In genomic region chr19:10655457-10656312, GRCh38 we compare ENCODE assay signal across 8 cellular contexts. TPM values are rescaled to one million over a fixed set of nuclear protein-coding genes. Genes with fewer than 3 reads are reported as not detected.
A peak's percentile ranks its signal among the peaks of the same experiment; 100 is the strongest.
DNase-seq lines count a peak whose midpoint lies in the region; ATAC-seq and TF ChIP-seq lines count a peak whose summit lies in the region.

No MANE protein-coding gene starts in this region.

- CTCF ChIA-PET in PC-9 (lab: Charles Lee): interaction anchor here (0.7 kb wide), 1 partner anchor 152 kb away, joined by 11 read pairs; no protein-coding TSS in a partner anchor

- H4K20me1 ChIP-seq in PC-9 (ENCODE audit: insufficient read depth): peaks cover 64% of the 10 kb centered on the region

- H3F3A ChIP-seq in PC-9 (ENCODE audit: insufficient read depth, low read depth): peaks cover 60% of the 10 kb centered on the region

- intact Hi-C loops in PC-9 (cut with micrococcal nuclease; ENCODE audit: unreplicated experiment): no loop called here
- intact Hi-C loops in aorta (cut with DNase I): no loop called here

- H3K36me3 ChIP-seq in PC-9 (ENCODE audit: low read depth) (peaks cover 13% of the 10 kb centered on the region; the same call in 1 of the 2 replicates), aorta (ENCODE audit: control insufficient read depth in 1 of 2, insufficient read depth in 2 of 2, low read length in 1 of 2) (no peaks in the 10 kb centered on the region)

- peak overlapping the region; percentile 97 for H3K4me2 ChIP-seq in PC-9

- H3K27ac ChIP-seq in PC-9: peak overlapping the region; percentile 82
- peak overlapping the region; percentile 55 for H3K27ac ChIP-seq in cingulate gyrus (ENCODE audit: low read depth, low read length)
- peak overlapping the region in 1 of 2 donors; percentile 72 for H3K27ac ChIP-seq in aorta (ENCODE audit: low read depth in 1 of 2, low read length in 2 of 2)

- H3K4me1 ChIP-seq in PC-9 (replicated peaks; ENCODE audit: insufficient read depth) (peaks cover 28% of the 10 kb centered on the region), aorta (ENCODE audit: control insufficient read depth in 1 of 2, insufficient read depth in 2 of 2, low read length in 2 of 2) (peaks cover 0 to 8% of the 10 kb centered on the region in 2 donors)

- H2AFZ ChIP-seq in PC-9: no peak overlapping the region

- 0 out of 2 replicates have a peak, but pooled peaks have one; percentile 27 for TF ChIP-seq CTCF in PC-9 (conservative IDR thresholded peaks at IDR 0.05)

- ATAC-seq in aorta (ENCODE audit: low FRiP score): no peak

- H3K9me2 ChIP-seq in PC-9 (ENCODE audit: insufficient read depth): no peaks in the 10 kb centered on the region

- WGBS in aorta, 2 donors: 3 to 4% methylated on average over 16 of the region's 16 CpGs

- no TSS peak for BruUV-seq in PC-9 (replicated peaks; lab: Mats Ljungman, UMichigan)

- DNase-seq in stimulated activated CD4-positive, alpha-beta T cell treated with anti-CD3 and anti-CD28 coated beads, Interleukin-1b, Interleukin-23, amount 100 ng/mL, for 48 hours: peak; percentile 22
- DNase-seq in stimulated activated CD4-positive, alpha-beta T cell treated with anti-CD3 and anti-CD28 coated beads, Interleukin-4, amount 100 ng/mL, for 4 hours: no peak
- DNase-seq in PC-9: peak; percentile 39 to 67
- peak; percentile 32 for DNase-seq in midbrain (lab: John Stamatoyannopoulos, UW)
- DNase-seq in aorta: no peak
- DNase-seq in activated CD4-positive, CD25-positive, alpha-beta regulatory T cell treated with anti-CD3 and anti-CD28 coated beads, Interleukin-2, amount 50 U/mL, for 72 hours: no peak
- no peak for DNase-seq in inferior parietal cortex (ENCODE audit: extremely low spot score)

- H3K4me3 ChIP-seq in PC-9 (peak overlapping the region; percentile 86), aorta (ENCODE audit: low read length in 2 of 2) (peak overlapping the region; percentile 84 to 92)

- no peaks in the 10 kb centered on the region for H3K9me3 ChIP-seq in PC-9 (ENCODE audit: insufficient read depth, low read depth)
- H3K9me3 ChIP-seq in aorta (ENCODE audit: control insufficient read depth, low read length): no peaks in the 10 kb centered on the region

- H3K79me2 ChIP-seq in PC-9 (ENCODE audit: low read depth): peaks cover 89% of the 10 kb centered on the region

- POLR2A ChIA-PET in PC-9 (lab: Charles Lee; ENCODE audit: unreplicated experiment): interaction anchor here (0.6 to 0.7 kb wide), 2 partner anchors 8 to 404 kb away, joined by 3 to 6 read pairs; partner anchors contain the start of gene MRPL4

- no peaks in the 10 kb centered on the region for H3K27me3 ChIP-seq in PC-9 (ENCODE audit: insufficient read depth, low read depth)
- H3K27me3 ChIP-seq in aorta (ENCODE audit: control insufficient read depth in 1 of 2, insufficient read depth in 2 of 2, low read length in 1 of 2): no peaks in the 10 kb centered on the region

RNA-seq across cellular contexts. Expression of gene ILF3, which starts 1.5 kb away (rescaled TPM):
- 242 and 326 TPM in 2 replicates for total RNA-seq in PC-9 (2021)
- 100 to 1,000 TPM; 168 to 190 TPM for total RNA-seq in aorta
- 100 to 1,000 TPM in 1 of 2 donors, 10 to 100 TPM in 1; 40.2 to 111 TPM for polyA plus RNA-seq in aorta

RNA-seq across cellular contexts. Expression of gene SLC44A2, which starts 30.3 kb away (rescaled TPM):
- 205 and 239 TPM in 2 replicates for total RNA-seq in PC-9 (2021)
- 100 to 1,000 TPM; 158 to 176 TPM for total RNA-seq in aorta
- polyA plus RNA-seq in aorta: 100 to 1,000 TPM in 1 of 2 donors, 10 to 100 TPM in 1; 30.9 to 146 TPM

RNA-seq across cellular contexts. Expression of gene QTRT1, which starts 45.6 kb away (rescaled TPM):
- 31.9 and 41.0 TPM in 2 replicates for total RNA-seq in PC-9 (2021)
- 10 to 100 TPM; 25.0 to 31.5 TPM for total RNA-seq in aorta
- 100 to 1,000 TPM in 1 of 2 donors, 10 to 100 TPM in 1; 54.2 to 243 TPM for polyA plus RNA-seq in aorta

Comparison
In these comparisons a context has a peak if more than half of its experiments do, and no peak if none do; other contexts are left out.
1. DNase-seq: peak in stimulated activated CD4-positive, alpha-beta T cell treated with anti-CD3 and anti-CD28 coated beads, Interleukin-1b, Interleukin-23, amount 100 ng/mL, for 48 hours (single experiment), PC-9 (2 of 2) and midbrain (single experiment); none in stimulated activated CD4-positive, alpha-beta T cell treated with anti-CD3 and anti-CD28 coated beads, Interleukin-4, amount 100 ng/mL, for 4 hours (0 of 2), aorta (0 of 2), activated CD4-positive, CD25-positive, alpha-beta regulatory T cell treated with anti-CD3 and anti-CD28 coated beads, Interleukin-2, amount 50 U/mL, for 72 hours (single experiment) and inferior parietal cortex (single experiment).